In the genomic region with DNA sequence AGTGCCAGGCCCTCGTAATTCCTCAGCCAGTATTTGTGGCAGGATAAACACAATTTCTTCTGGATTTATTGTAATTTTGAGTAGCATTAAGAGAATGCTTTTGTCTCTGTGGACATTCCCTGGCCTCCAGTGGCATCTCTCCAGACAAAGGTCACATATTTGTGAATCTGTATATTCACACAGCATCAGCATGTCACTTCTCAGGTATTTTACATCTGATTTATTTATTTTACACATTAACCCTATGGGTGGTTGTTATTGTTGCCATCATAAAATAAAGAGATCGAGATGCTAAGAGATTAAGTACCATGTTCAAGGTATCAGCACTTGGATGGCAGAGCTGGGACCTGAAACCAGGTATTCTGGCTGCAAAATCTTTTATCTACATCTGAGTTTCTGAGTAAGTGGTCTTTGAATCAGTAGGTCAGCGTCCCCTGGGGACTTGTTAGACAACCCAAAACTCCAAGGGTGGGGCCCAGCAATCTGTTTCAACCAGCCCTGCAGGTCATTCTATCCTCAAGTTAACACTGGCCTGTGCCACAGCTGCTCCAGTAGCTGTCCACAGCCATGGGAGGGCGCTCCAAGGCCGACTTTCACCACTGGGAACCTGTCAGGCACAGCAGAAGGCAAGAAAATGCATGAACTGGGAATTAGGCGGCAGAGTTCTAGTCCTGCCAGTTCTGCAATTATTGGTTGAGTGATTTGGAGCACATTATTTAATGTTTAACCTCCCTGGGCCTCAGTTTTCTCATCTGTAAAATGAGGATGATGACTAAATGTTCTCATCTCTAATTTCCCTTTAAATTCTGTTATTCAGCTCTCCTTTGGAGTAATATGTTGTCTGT, we compare ENCODE assay signal across 9 cellular contexts. TPM values are rescaled to one million over a fixed set of nuclear protein-coding genes. Genes with fewer than 3 reads are reported as not detected.
DNase-seq lines count a peak whose midpoint lies in the region; ATAC-seq and TF ChIP-seq lines count a peak whose summit lies in the region.
"Had no signal": no experiment of that assay in that cellular context is flagged by ENCODE, and none has a peak within 500 bp of the region (broad histone marks: within the 10 kb centered on the region; RNA-seq: fewer than 3 reads in every experiment).

No MANE protein-coding gene starts in this region.

- DNase-seq in DMS 273 (lab: John Stamatoyannopoulos, UW; ENCODE audit: unreplicated experiment) (peak; percentile 90), HuH-7 (ENCODE audit: low spot score) (peak; percentile 64), RKO (ENCODE audit: low spot score) (peak; percentile 72), foreskin keratinocyte (peak in 1 of 2 donors; percentile 77), trophoblast cell (peak; percentile 75 to 84), uterus (peak; percentile 56 to 60)
- DNase-seq in activated T-helper 1 cell treated with anti-CD3 and anti-CD28 coated beads, Interleukin-12 subunit alpha, Interleukin-12 subunit beta, Interleukin-2, Interleukin-4 antibody, amounts not matched to agents 30 ng/mL and 10 ng/mL and 1 ng/mL, durations not matched to agents 14 hours and 24 hours and 36 hours (ENCODE audit: low spot score): peak; percentile 62

- H3K14ac ChIP-seq in trophoblast cell (ENCODE audit: low read length): no peak overlapping the region

- no peak overlapping the region for H3K4me2 ChIP-seq in trophoblast cell (ENCODE audit: low read length)

- no peak overlapping the region for H3K9ac ChIP-seq in trophoblast cell (ENCODE audit: low read length)

- H3K4me3 ChIP-seq in trophoblast cell (ENCODE audit: low read depth, low read length): no peak overlapping the region
- H3K4me3 ChIP-seq in uterus: no peak overlapping the region

- no peak overlapping the region for H3K4me3 Mint-ChIP-seq in activated T-helper 1 cell treated with anti-CD3 and anti-CD28 coated beads, Interleukin-12 subunit alpha, Interleukin-12 subunit beta, Interleukin-2, Interleukin-4 antibody, amounts not matched to agents 30 ng/mL and 10 ng/mL and 1 ng/mL, durations not matched to agents 14 hours and 24 hours and 36 hours
- H3K4me3 Mint-ChIP-seq: activated naive CD4-positive, alpha-beta T cell treated with anti-CD3 and anti-CD28 coated beads, Interleukin-2, amount 50 U/mL, for 24 hours had no signal

- no peaks in the 10 kb centered on the region for H3K4me1 Mint-ChIP-seq in activated T-helper 1 cell treated with anti-CD3 and anti-CD28 coated beads, Interleukin-12 subunit alpha, Interleukin-12 subunit beta, Interleukin-2, Interleukin-4 antibody, amounts not matched to agents 30 ng/mL and 10 ng/mL and 1 ng/mL, durations not matched to agents 14 hours and 24 hours and 36 hours (ENCODE audit: low read depth)
- H3K4me1 Mint-ChIP-seq: activated naive CD4-positive, alpha-beta T cell treated with anti-CD3 and anti-CD28 coated beads, Interleukin-2, amount 50 U/mL, for 24 hours had no signal

- H3K9me3 ChIP-seq in trophoblast cell (ENCODE audit: insufficient read depth, low read depth, low read length) (peaks cover 2% of the 10 kb centered on the region), uterus (no peaks in the 10 kb centered on the region)

- no peaks in the 10 kb centered on the region for H3K27me3 ChIP-seq in foreskin keratinocyte
- H3K27me3 ChIP-seq in trophoblast cell (ENCODE audit: insufficient read depth, low read length): no peaks in the 10 kb centered on the region
- H3K27me3 ChIP-seq in uterus: no peaks in the 10 kb centered on the region

- H3K4ac ChIP-seq in trophoblast cell (ENCODE audit: low read depth, low read length): no peak overlapping the region

- intact Hi-C loops in activated T-helper 1 cell treated with anti-CD3 and anti-CD28 coated beads, Interleukin-12 subunit alpha, Interleukin-12 subunit beta, Interleukin-2, Interleukin-4 antibody, amounts not matched to agents 30 ng/mL and 10 ng/mL and 1 ng/mL, durations not matched to agents 14 hours and 24 hours and 36 hours (cut with micrococcal nuclease): loop anchor here (1.0 to 5.0 kb wide), 5 partner anchors 51 to 998 kb away; a partner anchor contains a TSS
- intact Hi-C loops in uterus (cut with DNase I; ENCODE audit: low total_unique reads): no loop called here

- no peak overlapping the region for H3K18ac ChIP-seq in trophoblast cell (ENCODE audit: low read length)

- peaks cover 4% of the 10 kb centered on the region for H3K27me3 Mint-ChIP-seq in activated T-helper 1 cell treated with anti-CD3 and anti-CD28 coated beads, Interleukin-12 subunit alpha, Interleukin-12 subunit beta, Interleukin-2, Interleukin-4 antibody, amounts not matched to agents 30 ng/mL and 10 ng/mL and 1 ng/mL, durations not matched to agents 14 hours and 24 hours and 36 hours (ENCODE audit: insufficient read depth)

- no peak overlapping the region for H4K12ac ChIP-seq in trophoblast cell (ENCODE audit: low read depth, low read length)

- peaks cover 2% of the 10 kb centered on the region for H3K79me2 ChIP-seq in trophoblast cell (ENCODE audit: control insufficient read depth, insufficient read depth, low read length, poor library complexity)

- no peak overlapping the region for H2AK5ac ChIP-seq in trophoblast cell (ENCODE audit: low read length)

- no peak overlapping the region for H2BK5ac ChIP-seq in trophoblast cell (ENCODE audit: low read depth, low read length, poor library complexity)

- no peak overlapping the region for H2AFZ ChIP-seq in trophoblast cell (ENCODE audit: insufficient read depth, low read length, poor library complexity)

- TF ChIP-seq CTCF in foreskin keratinocyte (conservative IDR thresholded peaks at IDR 0.05): peak; percentile 97
- TF ChIP-seq CTCF in uterus (IDR thresholded peaks at IDR 0.05): peak; percentile 63 to 81 (median 72)

- no peaks in the 10 kb centered on the region for H3K36me3 Mint-ChIP-seq in activated T-helper 1 cell treated with anti-CD3 and anti-CD28 coated beads, Interleukin-12 subunit alpha, Interleukin-12 subunit beta, Interleukin-2, Interleukin-4 antibody, amounts not matched to agents 30 ng/mL and 10 ng/mL and 1 ng/mL, durations not matched to agents 14 hours and 24 hours and 36 hours (ENCODE audit: low read depth)

- no peak overlapping the region for H4K8ac ChIP-seq in trophoblast cell (ENCODE audit: low read depth, low read length)

- peaks cover 8% of the 10 kb centered on the region for H3K9me3 Mint-ChIP-seq in activated T-helper 1 cell treated with anti-CD3 and anti-CD28 coated beads, Interleukin-12 subunit alpha, Interleukin-12 subunit beta, Interleukin-2, Interleukin-4 antibody, amounts not matched to agents 30 ng/mL and 10 ng/mL and 1 ng/mL, durations not matched to agents 14 hours and 24 hours and 36 hours
- H3K9me3 Mint-ChIP-seq: activated naive CD4-positive, alpha-beta T cell treated with anti-CD3 and anti-CD28 coated beads, Interleukin-2, amount 50 U/mL, for 24 hours had no signal

- H2BK12ac ChIP-seq in trophoblast cell (ENCODE audit: low read length): no peak overlapping the region

- no peak overlapping the region for H2BK120ac ChIP-seq in trophoblast cell (ENCODE audit: insufficient read depth, low read length, poor library complexity)

- H3K27ac Mint-ChIP-seq in activated T-helper 1 cell treated with anti-CD3 and anti-CD28 coated beads, Interleukin-12 subunit alpha, Interleukin-12 subunit beta, Interleukin-2, Interleukin-4 antibody, amounts not matched to agents 30 ng/mL and 10 ng/mL and 1 ng/mL, durations not matched to agents 14 hours and 24 hours and 36 hours: no peak overlapping the region
- H3K27ac Mint-ChIP-seq: activated naive CD4-positive, alpha-beta T cell treated with anti-CD3 and anti-CD28 coated beads, Interleukin-2, amount 50 U/mL, for 24 hours had no signal

- peaks cover 17% of the 10 kb centered on the region for H3K4me1 ChIP-seq in foreskin keratinocyte
- peaks cover 3 to 11% of the 10 kb centered on the region in 2 experiments for H3K4me1 ChIP-seq in trophoblast cell (ENCODE audit: control insufficient read depth in 1 of 2, insufficient read depth in 2 of 2, low read length in 2 of 2)
- no peaks in the 10 kb centered on the region for H3K4me1 ChIP-seq in uterus

- no peak for TF ChIP-seq POLR2A in uterus (IDR thresholded peaks at IDR 0.05)

- no peaks in the 10 kb centered on the region for H3K36me3 ChIP-seq in trophoblast cell (ENCODE audit: control insufficient read depth in 1 of 2, insufficient read depth in 2 of 2, low read length in 2 of 2)
- no peaks in the 10 kb centered on the region for H3K36me3 ChIP-seq in uterus

- peaks cover 5% of the 10 kb centered on the region for H3K79me1 ChIP-seq in trophoblast cell (ENCODE audit: low read length)

- H4K91ac ChIP-seq in trophoblast cell (ENCODE audit: low read depth, low read length): no peak overlapping the region

- H3K27ac ChIP-seq in foreskin keratinocyte (peak overlapping the region; percentile 85), trophoblast cell (ENCODE audit: low read depth, low read length) (no peak overlapping the region), uterus (no peak overlapping the region)

- WGBS in trophoblast cell (ENCODE audit: extremely low coverage, insufficient coverage, insufficient read length): no CpG with 5 or more reads among the region's 6 CpGs

- H3K23ac ChIP-seq in trophoblast cell (ENCODE audit: low read length): no peak overlapping the region

- ATAC-seq in foreskin keratinocyte (peak; percentile 81), HG03460 (IDR thresholded peaks at IDR 0.05; ENCODE audit: unreplicated experiment) (no peak)

RNA-seq across cellular contexts. Expression of a gene that starts 17.6 kb away (rescaled TPM):
- total RNA-seq in activated T-helper 1 cell treated with anti-CD3 and anti-CD28 coated beads, Interleukin-12 subunit alpha, Interleukin-12 subunit beta, Interleukin-2, Interleukin-4 antibody, amounts not matched to agents 30 ng/mL and 10 ng/mL and 1 ng/mL, durations not matched to agents 14 hours and 24 hours and 36 hours: 55.4 and 55.9 TPM in 2 replicates
- total RNA-seq in foreskin keratinocyte (90.5 and 111 TPM in 2 replicates), uterus (100 to 1,000 TPM in 1 of 4 donors, 10 to 100 TPM in 3; 51.7 to 404 (median 71.4) TPM)
- 169 and 190 TPM in 2 replicates for polyA plus RNA-seq in foreskin keratinocyte
- polyA plus RNA-seq in trophoblast cell (2013): 276 and 290 TPM in 2 replicates
